8 cellular contexts compared by ENCODE assay signal in genomic region chr17:75181110-75181509, GRCh38. TPM values are rescaled to one million over a fixed set of nuclear protein-coding genes. Genes with fewer than 3 reads are reported as not detected.
DNase-seq lines count a peak whose midpoint lies in the region; ATAC-seq and TF ChIP-seq lines count a peak whose summit lies in the region.

No MANE protein-coding gene starts in this region.

- H3K4me1 ChIP-seq in H9 (ENCODE audit: insufficient read depth, low read length) = no peaks in the 10 kb centered on the region
- H3K4me1 ChIP-seq in skeletal muscle tissue (ENCODE audit: control insufficient read depth in 3 of 3, insufficient read depth in 3 of 3, low read length in 3 of 3) = peaks cover 10 to 24% (median 19%) of the 10 kb centered on the region in 3 donors

- H3K4me3 ChIP-seq in WERI-Rb-1 (ENCODE audit: low read depth, low read length) (peak overlapping the region; percentile 86), skeletal muscle tissue (ENCODE audit: low read length in 3 of 3) (peak overlapping the region; percentile 76 to 92 (median 86))

- peak overlapping the region; percentile 88 to 89 for H3K4me3 Mint-ChIP-seq in H9
- peak overlapping the region; percentile 98 for H3K4me3 Mint-ChIP-seq in glutamatergic neuron (ENCODE audit: unreplicated experiment)

- H2AFZ ChIP-seq in H9 (ENCODE audit: low read length) = no peak overlapping the region

- H2BK20ac ChIP-seq in H9 (ENCODE audit: low read depth, low read length, poor library complexity, severe bottlenecking) = no peak overlapping the region

- no peak overlapping the region for H2BK120ac ChIP-seq in H9 (ENCODE audit: low read depth, low read length, poor library complexity, severe bottlenecking)

- H3K9me3 ChIP-seq in H9 (ENCODE audit: control insufficient read depth, low read depth, low read length) (no peaks in the 10 kb centered on the region), WERI-Rb-1 (ENCODE audit: severe bottlenecking) (peaks cover 4% of the 10 kb centered on the region), skeletal muscle tissue (ENCODE audit: control insufficient read depth in 3 of 3, low read length in 3 of 3) (no peaks in the 10 kb centered on the region)

- H2BK5ac ChIP-seq in H9 (ENCODE audit: insufficient read length, low read length) = no peak overlapping the region

- no peak for DNase-seq in H9
- DNase-seq in WERI-Rb-1 = no peak
- DNase-seq in glutamatergic neuron = no peak
- DNase-seq in activated CD8-positive, alpha-beta memory T cell treated with anti-CD3 and anti-CD28 coated beads, Interleukin-2, amount 50 U/mL, for 48 hours = no peak
- DNase-seq in DMS79 treated with DMSO at 0.1 percent for 48 hours (lab: John Stamatoyannopoulos, UW) = no peak

- H3K36me3 Mint-ChIP-seq in H9 (ENCODE audit: insufficient read depth in 1 of 3, low read depth in 3 of 3) (peaks cover 25 to 53% (median 48%) of the 10 kb centered on the region in 3 experiments), glutamatergic neuron (ENCODE audit: unreplicated experiment) (no peaks in the 10 kb centered on the region)

- H3K14ac ChIP-seq in H9 (ENCODE audit: insufficient read depth, low read length) = no peak overlapping the region

- no peak overlapping the region for H3K18ac ChIP-seq in H9 (ENCODE audit: insufficient read length, low read depth, low read length)

- no peaks in the 10 kb centered on the region; the same call in 1 of the 2 replicates for H3K27me3 Mint-ChIP-seq in H9 (ENCODE audit: low read depth)
- H3K27me3 Mint-ChIP-seq in glutamatergic neuron (ENCODE audit: unreplicated experiment) = peaks cover 11% of the 10 kb centered on the region

- peak overlapping the region; percentile 80 for H3K4me2 ChIP-seq in H9 (ENCODE audit: insufficient read depth, insufficient read length, low read length)

- H3K4me1 Mint-ChIP-seq in H9 = peaks cover 12 to 29% of the 10 kb centered on the region in 2 experiments
- peaks cover 12% of the 10 kb centered on the region for H3K4me1 Mint-ChIP-seq in glutamatergic neuron (ENCODE audit: low read depth, unreplicated experiment)

- no peak overlapping the region for H4K5ac ChIP-seq in H9 (ENCODE audit: insufficient read length, low read depth, low read length)

- no peak overlapping the region for H4K91ac ChIP-seq in H9 (ENCODE audit: insufficient read length, low read depth, low read length)

- H3K27me3 ChIP-seq in H9 (ENCODE audit: insufficient read depth, low read length) (no peaks in the 10 kb centered on the region), WERI-Rb-1 (ENCODE audit: insufficient read depth, low read depth, severe bottlenecking) (no peaks in the 10 kb centered on the region), skeletal muscle tissue (ENCODE audit: control insufficient read depth in 3 of 3, insufficient read depth in 3 of 3, low read length in 3 of 3) (no peaks in the 10 kb centered on the region)

- ATAC-seq in GM21825 (IDR thresholded peaks at IDR 0.05; ENCODE audit: unreplicated experiment) = no peak
- ATAC-seq in GM18867 (IDR thresholded peaks at IDR 0.05; ENCODE audit: unreplicated experiment) = no peak

- no peak overlapping the region for H3T11ph ChIP-seq in H9 (ENCODE audit: low read length)

- H3K56ac ChIP-seq in H9 (ENCODE audit: insufficient read length, low read depth, low read length) = no peak overlapping the region

- H3K79me2 ChIP-seq in H9 (ENCODE audit: insufficient read depth, low read length) = peaks cover 41% of the 10 kb centered on the region

- H3K9me3 Mint-ChIP-seq in H9 (no peaks in the 10 kb centered on the region), glutamatergic neuron (ENCODE audit: unreplicated experiment) (peaks cover 16% of the 10 kb centered on the region)

- H3K9ac ChIP-seq in H9 (ENCODE audit: extremely low read depth, insufficient read length, low read length) (peak overlapping the region; percentile 95), skeletal muscle tissue (ENCODE audit: low read depth in 1 of 3, low read length in 3 of 3) (peak overlapping the region; percentile 79 to 96 (median 95))

- H3K23me2 ChIP-seq in H9 (ENCODE audit: insufficient read length, low read depth, low read length, poor library complexity, severe bottlenecking) = peaks cover 10% of the 10 kb centered on the region

- whole genome bisulfite sequencing in H9 (ENCODE audit: extremely low coverage, insufficient read length, low lambda C conversion rate) = no CpG with 5 or more reads among the region's 8 CpGs

- H3K79me1 ChIP-seq in H9 (ENCODE audit: insufficient read depth, low read depth, low read length, poor library complexity, severe bottlenecking) = peaks cover 10% of the 10 kb centered on the region

- no peaks in the 10 kb centered on the region for H4K20me1 ChIP-seq in H9 (ENCODE audit: control insufficient read depth, insufficient read depth, insufficient read length)

- TF ChIP-seq CTCF in H9 (conservative IDR thresholded peaks at IDR 0.05) (no peak), WERI-Rb-1 (IDR thresholded peaks at IDR 0.05; ENCODE audit: low read depth, low read length) (no peak), glutamatergic neuron (IDR thresholded peaks at IDR 0.05; ENCODE audit: partially characterized antibody, unreplicated experiment) (no peak)

- H2AK5ac ChIP-seq in H9 (ENCODE audit: insufficient read length, low read length) = no peak overlapping the region

- H2BK12ac ChIP-seq in H9 (ENCODE audit: insufficient read length, low read depth, low read length) = no peak overlapping the region

- H3K27ac ChIP-seq in H9 (ENCODE audit: insufficient read length, low read depth, low read length) (no peak overlapping the region), WERI-Rb-1 (no peak overlapping the region), skeletal muscle tissue (ENCODE audit: low read depth, low read length) (peak overlapping the region; percentile 93)

- no peak overlapping the region for H4K8ac ChIP-seq in H9 (replicated peaks; ENCODE audit: insufficient read length, low read depth, low read length)

- H3K4ac ChIP-seq in H9 (ENCODE audit: low read depth, low read length) = no peak overlapping the region

- H3K23ac ChIP-seq in H9 (ENCODE audit: insufficient read length, low read depth, low read length) = peak overlapping the region; percentile 79

- H3K27ac Mint-ChIP-seq in H9 (peak overlapping the region in 2 of 3 experiments; percentile 65 to 70; a peak in 4 of 7 replicates), glutamatergic neuron (ENCODE audit: unreplicated experiment) (peak overlapping the region; percentile 56)

- no peak overlapping the region for H2BK15ac ChIP-seq in H9 (ENCODE audit: low read depth, low read length)

- H3K36me3 ChIP-seq in WERI-Rb-1 (peaks cover 59% of the 10 kb centered on the region), skeletal muscle tissue (ENCODE audit: control insufficient read depth in 3 of 3, insufficient read depth in 3 of 3, low read length in 3 of 3) (peaks cover 4 to 21% (median 17%) of the 10 kb centered on the region in 3 donors)

RNA-seq across cellular contexts. Expression of gene SUMO2, which starts 1.6 kb away (rescaled TPM):
- total RNA-seq in H9 (2021) = 813 and 824 TPM in 2 replicates
- total RNA-seq in glutamatergic neuron (ENCODE audit: unreplicated experiment) = 625 TPM
- total RNA-seq in skeletal muscle tissue = 62.1 TPM

RNA-seq across cellular contexts. Expression of gene NUP85, which starts 24.4 kb away (rescaled TPM):
- total RNA-seq in H9 (2021) (136 and 145 TPM in 2 replicates), glutamatergic neuron (ENCODE audit: unreplicated experiment) (58.9 TPM), skeletal muscle tissue (22.4 TPM)

RNA-seq across cellular contexts. Expression of gene JPT1, which starts 26.8 kb away (rescaled TPM):
- total RNA-seq in H9 (2021) (265 and 275 TPM in 2 replicates), glutamatergic neuron (ENCODE audit: unreplicated experiment) (642 TPM), skeletal muscle tissue (109 TPM)

RNA-seq across cellular contexts. Expression of gene NT5C, which starts 49.6 kb away (rescaled TPM):
- total RNA-seq in H9 (2021) (76.2 and 77.7 TPM in 2 replicates), glutamatergic neuron (ENCODE audit: unreplicated experiment) (40.4 TPM), skeletal muscle tissue (32.9 TPM)
